9 cellular contexts compared by ENCODE assay signal in the genomic region with DNA sequence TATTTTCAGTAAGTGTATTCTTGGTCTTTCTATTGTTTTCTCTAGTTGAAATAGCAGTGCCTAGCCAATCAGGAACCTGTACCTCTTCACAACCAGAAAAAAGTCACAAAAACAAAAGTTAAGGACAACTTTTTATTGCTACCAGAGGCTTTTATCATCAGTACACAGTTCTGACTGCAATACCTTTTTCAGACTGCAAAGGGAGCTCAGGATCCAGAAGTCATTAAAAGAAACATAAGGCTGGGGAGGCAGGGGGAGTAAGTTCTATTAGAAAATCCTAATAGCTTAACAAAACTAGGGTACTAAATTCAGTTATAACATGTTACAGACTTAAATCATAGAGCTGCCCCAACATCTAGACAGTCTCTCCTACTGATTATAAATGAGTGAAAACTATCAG. TPM values are rescaled to one million over a fixed set of nuclear protein-coding genes. Genes with fewer than 3 reads are reported as not detected.
DNase-seq lines count a peak whose midpoint lies in the region; FAIRE-seq and TF ChIP-seq lines count a peak whose summit lies in the region.
"Had no signal": no experiment of that assay in that cellular context is flagged by ENCODE, and none has a peak within 500 bp of the region (broad histone marks: within the 10 kb centered on the region; RNA-seq: fewer than 3 reads in every experiment).

No MANE protein-coding gene starts in this region.

- H4K91ac ChIP-seq in H1 (replicated peaks; ENCODE audit: insufficient read length, low read length): no peak overlapping the region

- H3K36me3 Mint-ChIP-seq in progenitor cell of endocrine pancreas (ENCODE audit: insufficient read depth): peaks cover 20% of the 10 kb centered on the region

- no peak overlapping the region for H2BK5ac ChIP-seq in H1 (ENCODE audit: low read depth, low read length)

- peaks cover 0 to 3% (median 0%) of the 10 kb centered on the region in 4 experiments; a peak in 2 of 7 replicates for H3K4me1 ChIP-seq in H1 (replicated peaks in 1 of 4; ENCODE audit: control insufficient read depth in 3 of 4, insufficient read depth in 4 of 4, low read length in 3 of 4)

- no peak overlapping the region for H2AFZ ChIP-seq in H1 (ENCODE audit: low read length)

- TF ChIP-seq CTCF in GM12874 (IDR thresholded peaks at IDR 0.05; ENCODE audit: insufficient read depth, low read depth, low read length) (0 out of 2 replicates have a peak, but pooled peaks have one; percentile 5), H1 (IDR thresholded peaks at IDR 0.05; ENCODE audit: control extremely low read depth in 1 of 3, insufficient read depth in 1 of 3, low read depth in 1 of 3, low read length in 3 of 3) (peak in 1 of 3 experiments; percentile 22; a peak in 2 of 4 replicates), progenitor cell of endocrine pancreas (IDR thresholded peaks at IDR 0.05; ENCODE audit: unreplicated experiment) (peak; percentile 44)

- FAIRE-seq in H1 (lab: Jason Lieb, UNC): no peak

- H2BK20ac ChIP-seq in H1 (ENCODE audit: low read length): no peak overlapping the region

- H3K36me3 ChIP-seq in H1 (ENCODE audit: control insufficient read depth in 2 of 4, insufficient read depth in 4 of 4, low read length in 3 of 4): peaks cover 3 to 42% (median 12%) of the 10 kb centered on the region in 4 experiments; a peak in 7 of 8 replicates

- no peak overlapping the region for H3K23ac ChIP-seq in H1 (ENCODE audit: insufficient read length)

- H3K27me3 ChIP-seq in H1 (replicated peaks in 1 of 4; ENCODE audit: control insufficient read depth in 3 of 4, extremely low read depth in 1 of 4, insufficient read depth in 3 of 4, low read length in 3 of 4): no peaks in the 10 kb centered on the region

- H3K9me3 Mint-ChIP-seq in progenitor cell of endocrine pancreas (ENCODE audit: low read depth): no peaks in the 10 kb centered on the region
- H3K9me3 Mint-ChIP-seq: stimulated activated naive CD8-positive, alpha-beta T cell treated with anti-CD3 and anti-CD28 coated beads, Interleukin-15, Interleukin-2, amounts not matched to agents 100 ng/mL and 50 ng/mL, for 24 hours had no signal

- H3K9ac ChIP-seq in H1 (replicated peaks in 1 of 4; ENCODE audit: extremely low read depth in 1 of 4, low read depth in 3 of 4, low read length in 3 of 4): no peak overlapping the region

- H4K20me1 ChIP-seq in H1 (replicated peaks in 1 of 2; ENCODE audit: control insufficient read depth in 1 of 2, insufficient read depth in 2 of 2, low read length in 2 of 2): peaks cover 1 to 2% of the 10 kb centered on the region in 2 experiments

- H3K4me2 ChIP-seq in H1 (ENCODE audit: insufficient read depth in 1 of 2, low read depth in 2 of 2, low read length in 2 of 2): no peak overlapping the region

- H3K27me3 Mint-ChIP-seq in progenitor cell of endocrine pancreas: no peaks in the 10 kb centered on the region
- H3K27me3 Mint-ChIP-seq: stimulated activated naive CD8-positive, alpha-beta T cell treated with anti-CD3 and anti-CD28 coated beads, Interleukin-15, Interleukin-2, amounts not matched to agents 100 ng/mL and 50 ng/mL, for 24 hours had no signal

- no peaks in the 10 kb centered on the region for H3K79me2 ChIP-seq in H1 (ENCODE audit: control insufficient read depth in 1 of 2, insufficient read depth in 2 of 2, low read length in 2 of 2)

- H2BK15ac ChIP-seq in H1 (ENCODE audit: low read length): no peak overlapping the region

- CTCF ChIA-PET in H1 (lab: Charles Lee; ENCODE audit: partially characterized antibody): interaction anchor here (0.6 to 13.6 kb wide), 14 partner anchors 8 to 719 kb away, joined by 3 to 258 read pairs (median 4); no protein-coding TSS in a partner anchor

- H3K23me2 ChIP-seq in H1 (ENCODE audit: low read depth, low read length): no peaks in the 10 kb centered on the region

- H3K4me3 ChIP-seq in H1 (ENCODE audit: extremely low read depth in 1 of 4, insufficient read depth in 2 of 4, low read depth in 3 of 4, low read length in 4 of 4): no peak overlapping the region

- no peak overlapping the region for H3K4me3 Mint-ChIP-seq in progenitor cell of endocrine pancreas (ENCODE audit: low read depth)
- H3K4me3 Mint-ChIP-seq: stimulated activated naive CD8-positive, alpha-beta T cell treated with anti-CD3 and anti-CD28 coated beads, Interleukin-15, Interleukin-2, amounts not matched to agents 100 ng/mL and 50 ng/mL, for 24 hours had no signal

- TF ChIP-seq EP300 in H1 (IDR thresholded peaks at IDR 0.05; ENCODE audit: borderline replicate concordance in 1 of 2, low read depth in 2 of 2, low read length in 2 of 2): no peak

- H3K27ac Mint-ChIP-seq in progenitor cell of endocrine pancreas: no peak overlapping the region
- H3K27ac Mint-ChIP-seq: stimulated activated naive CD8-positive, alpha-beta T cell treated with anti-CD3 and anti-CD28 coated beads, Interleukin-15, Interleukin-2, amounts not matched to agents 100 ng/mL and 50 ng/mL, for 24 hours had no signal

- H3K4ac ChIP-seq in H1 (replicated peaks; ENCODE audit: insufficient read length, low read depth, low read length): no peak overlapping the region

- TF ChIP-seq POLR2A in H1 (IDR thresholded peaks at IDR 0.05; ENCODE audit: control extremely low read depth in 1 of 2, low read depth in 2 of 2, low read length in 2 of 2): no peak

- H2BK12ac ChIP-seq in H1 (ENCODE audit: low read depth, low read length): no peak overlapping the region

- no peak overlapping the region for H3K18ac ChIP-seq in H1 (ENCODE audit: extremely low read depth, low read length)

- peaks cover 17% of the 10 kb centered on the region for H3K4me1 Mint-ChIP-seq in progenitor cell of endocrine pancreas (ENCODE audit: low read depth)

- H3K79me1 ChIP-seq in H1 (ENCODE audit: low read depth, low read length): no peaks in the 10 kb centered on the region

- no peak overlapping the region for H2AK5ac ChIP-seq in H1 (ENCODE audit: low read depth, low read length)

- H3K56ac ChIP-seq in H1 (replicated peaks; ENCODE audit: insufficient read length, low read depth, low read length): no peak overlapping the region

- no peak overlapping the region for H2BK120ac ChIP-seq in H1 (replicated peaks; ENCODE audit: low read depth, low read length)

- peak; percentile 67 for DNase-seq in NAMALWA (ENCODE audit: low spot score)
- DNase-seq in H1 (ENCODE audit: low read depth in 1 of 2, low spot score in 2 of 2): no peak
- no peak for DNase-seq in progenitor cell of endocrine pancreas (ENCODE audit: low spot score, unreplicated experiment)
- no peak for DNase-seq in inferior parietal cortex (ENCODE audit: extremely low spot score)
- DNase-seq in GM03348 (ENCODE audit: low spot score): no peak
- no peak for DNase-seq in activated effector memory CD4-positive, alpha-beta T cell treated with anti-CD3 and anti-CD28 coated beads, Interleukin-2, amount 50 U/mL, for 16 hours
- DNase-seq: NCI-H187 treated with DMSO at 0.1 percent for 48 hours had no signal

- H4K8ac ChIP-seq in H1 (ENCODE audit: extremely low read depth, insufficient read depth, low read length): no peak overlapping the region

- POLR2A ChIA-PET in H1 (lab: Charles Lee; ENCODE audit: partially characterized antibody): interaction anchor here (0.7 to 1.2 kb wide), 3 partner anchors 92 to 130 kb away, joined by 3 read pairs; no protein-coding TSS in a partner anchor

- no peak overlapping the region for H4K5ac ChIP-seq in H1 (ENCODE audit: insufficient read length, low read depth, low read length)

- H3K14ac ChIP-seq in H1 (ENCODE audit: insufficient read length): no peak overlapping the region

- TF ChIP-seq RAD21 in H1 (IDR thresholded peaks at IDR 0.05 in 1 of 2, conservative IDR thresholded peaks at IDR 0.05 in 1 of 2; ENCODE audit: low read depth in 2 of 2, low read length in 2 of 2): peak; percentile 46 to 53

- no peak overlapping the region for H3K27ac ChIP-seq in H1 (ENCODE audit: low read depth, low read length)

- H3K9me3 ChIP-seq in H1 (ENCODE audit: insufficient read depth in 2 of 2, low read depth in 1 of 2, low read length in 1 of 2): no peaks in the 10 kb centered on the region

TF ChIP-seq in H1, 55 proteins besides CTCF, POLR2A, EP300 and RAD21:
- TF ChIP-seq, protein P1, sequence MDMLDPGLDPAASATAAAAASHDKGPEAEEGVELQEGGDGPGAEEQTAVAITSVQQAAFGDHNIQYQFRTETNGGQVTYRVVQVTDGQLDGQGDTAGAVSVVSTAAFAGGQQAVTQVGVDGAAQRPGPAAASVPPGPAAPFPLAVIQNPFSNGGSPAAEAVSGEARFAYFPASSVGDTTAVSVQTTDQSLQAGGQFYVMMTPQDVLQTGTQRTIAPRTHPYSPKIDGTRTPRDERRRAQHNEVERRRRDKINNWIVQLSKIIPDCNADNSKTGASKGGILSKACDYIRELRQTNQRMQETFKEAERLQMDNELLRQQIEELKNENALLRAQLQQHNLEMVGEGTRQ (IDR thresholded peaks at IDR 0.05; ENCODE audit: low read length): no peak
- TF ChIP-seq CHD1 (IDR thresholded peaks at IDR 0.05; ENCODE audit: low read depth, low read length): no peak
- TF ChIP-seq CBX8 (IDR thresholded peaks at IDR 0.05; ENCODE audit: borderline replicate concordance, low read depth, low read length): no peak
- TF ChIP-seq PHF8 (conservative IDR thresholded peaks at IDR 0.05; ENCODE audit: low read depth, low read length): no peak
- TF ChIP-seq CREB1 (IDR thresholded peaks at IDR 0.05): no peak
- no peak for TF ChIP-seq TCF12 (IDR thresholded peaks at IDR 0.05; ENCODE audit: low read depth, low read length)

RNA-seq across cellular contexts. Expression of a gene that starts 28.8 kb away (rescaled TPM):
- total RNA-seq in H1 (2021; fragmentation: NEBNext Ultra II Directional; extraction: Animal tissue kit (Norgen Biotek cat#: 25700)): 223 and 234 TPM in 2 replicates
- polyA plus RNA-seq in H1 (2011; rRNA removed): 64.8 and 97.8 TPM in 2 replicates
- polyA plus RNA-seq in H1 (2011; cell fraction: cytosol; rRNA removed): 81.2 TPM
- 37.7 TPM for polyA plus RNA-seq in H1 (2011; cell fraction: nucleus; rRNA removed)
- 164 to 315 TPM (median 178 TPM) in 4 replicates for polyA plus RNA-seq in H1 (2012, experiment 1 of 2)
- 92.4 TPM for polyA plus RNA-seq in H1 (2012, experiment 2 of 2)
- polyA plus RNA-seq in H1 (2013, experiment 1 of 2): 165 TPM
- polyA plus RNA-seq in H1 (2013, experiment 2 of 2): 165 TPM
- 348 and 404 TPM in 2 replicates for polyA minus RNA-seq in H1 (2011; rRNA and poly(A)+ RNA removed)
- 156 TPM for polyA minus RNA-seq in H1 (2011; cell fraction: cytosol; rRNA and poly(A)+ RNA removed)
- polyA minus RNA-seq in H1 (2011; cell fraction: nucleus; rRNA and poly(A)+ RNA removed): 113 TPM
- 300 and 322 TPM in 2 replicates for total RNA-seq in progenitor cell of endocrine pancreas
